Comparison of ENCODE assay signal across 23 cellular contexts in the genomic region with DNA sequence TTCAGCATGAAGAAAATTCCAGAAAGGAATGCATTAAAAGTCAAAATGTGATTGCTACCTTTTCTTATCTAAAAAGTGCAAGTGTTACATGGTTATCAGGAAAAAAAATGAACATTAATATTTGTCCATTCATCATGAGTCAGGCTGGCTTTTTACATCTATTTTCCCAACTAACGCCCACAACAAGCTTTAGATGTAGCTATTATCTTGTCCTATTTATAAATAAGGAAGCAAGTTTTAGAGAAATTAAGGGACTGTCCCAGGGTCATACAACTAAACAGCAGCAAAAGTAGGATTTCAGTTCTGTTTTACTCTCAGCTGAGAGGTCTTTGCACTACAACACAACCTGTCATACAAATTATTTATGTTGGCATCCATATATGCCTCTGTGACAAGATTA. TPM values are rescaled to one million over a fixed set of nuclear protein-coding genes. Genes with fewer than 3 reads are reported as not detected.
DNase-seq lines count a peak whose midpoint lies in the region; ATAC-seq, FAIRE-seq and TF ChIP-seq lines count a peak whose summit lies in the region.
"Had no signal": no experiment of that assay in that cellular context is flagged by ENCODE, and none has a peak within 500 bp of the region (broad histone marks: within the 10 kb centered on the region; RNA-seq: fewer than 3 reads in every experiment).

No MANE protein-coding gene starts in this region.

- no TSS peak for BruUV-seq in Caco-2 (replicated peaks; lab: Mats Ljungman, UMichigan)

- peak overlapping the region; percentile 46 for H3K27ac Mint-ChIP-seq in Caco-2 (ENCODE audit: unreplicated experiment)
- H3K27ac Mint-ChIP-seq: B cell; CD14-positive monocyte; T-helper 1 cell treated with Interleukin-12 subunit alpha and Interleukin-12 subunit beta and Interleukin-4 antibody, amounts not matched to agents 30 μg/mL and 1 μg/mL, for 36 hours had no signal

- no peaks in the 10 kb centered on the region for H3K9me3 Mint-ChIP-seq in Caco-2 (ENCODE audit: unreplicated experiment)
- H3K9me3 Mint-ChIP-seq: CD14-positive monocyte; T-helper 1 cell treated with Interleukin-12 subunit alpha and Interleukin-12 subunit beta and Interleukin-4 antibody, amounts not matched to agents 30 μg/mL and 1 μg/mL, for 36 hours had no signal

- H3K4me3 ChIP-seq in Caco-2 (ENCODE audit: low read depth, low read length) (no peak overlapping the region), smooth muscle cell (no peak overlapping the region)
- H3K4me3 ChIP-seq: GM12878, SJCRH30 had no signal

- intact Hi-C loops in Caco-2 (cut with micrococcal nuclease; ENCODE audit: unreplicated experiment), result no loop called here

- ATAC-seq in GM19351 (IDR thresholded peaks at IDR 0.05; ENCODE audit: unreplicated experiment) (peak; percentile 53), GM21447 (IDR thresholded peaks at IDR 0.05; ENCODE audit: unreplicated experiment) (no peak)
- ATAC-seq: GM12878, HepG2 had no signal

- H2AFZ ChIP-seq in smooth muscle cell (ENCODE audit: low read depth), result no peak overlapping the region

- no peak for DNase-seq in Caco-2
- no peak for DNase-seq in RCC 7860 (ENCODE audit: low spot score)
- DNase-seq in smooth muscle cell (lab: John Stamatoyannopoulos, UW; ENCODE audit: unreplicated experiment), result no peak
- no peak for DNase-seq in stimulated activated CD4-positive, alpha-beta T cell treated with anti-CD3 and anti-CD28 coated beads, Interleukin-15, amount 100 ng/mL, for 24 hours
- DNase-seq in foreskin melanocyte, result no peak
- DNase-seq in NCI-H187 treated with DMSO at 0.1 percent for 48 hours (lab: John Stamatoyannopoulos, UW), result no peak
- DNase-seq: DMS79, KBM-7, MM.1S, NCI-H1092, NCI-H1436, NCI-H1930, NCI-H510A, NCI-H748 treated with DMSO at 0.1 percent for 48 hours, SJCRH30 had no signal

- peak overlapping the region; percentile 78 for H3K27ac ChIP-seq in smooth muscle cell (ENCODE audit: low read depth)
- H3K27ac ChIP-seq: HL-60, SJCRH30 had no signal

- H3K9me3 ChIP-seq in Caco-2 (no peaks in the 10 kb centered on the region), smooth muscle cell (replicated peaks; ENCODE audit: low read depth) (no peaks in the 10 kb centered on the region)
- H3K9me3 ChIP-seq: SJCRH30 had no signal

- no peaks in the 10 kb centered on the region for H3K27me3 Mint-ChIP-seq in Caco-2 (ENCODE audit: insufficient read depth, unreplicated experiment)
- H3K27me3 Mint-ChIP-seq: B cell had no signal

- H3K9ac ChIP-seq in smooth muscle cell (ENCODE audit: low read depth), result no peak overlapping the region

- H3K36me3 ChIP-seq in Caco-2 (ENCODE audit: control insufficient read depth, insufficient read depth, low read length) (0 out of 2 replicates have a peak, but pooled peaks cover 3% of the 10 kb centered on the region), smooth muscle cell (ENCODE audit: low read depth) (no peaks in the 10 kb centered on the region)
- H3K36me3 ChIP-seq: SJCRH30 had no signal

- H3K4me1 Mint-ChIP-seq in Caco-2 (ENCODE audit: low read depth, unreplicated experiment), result peaks cover 54% of the 10 kb centered on the region
- H3K4me1 Mint-ChIP-seq: CD14-positive monocyte had no signal

- H3K36me3 Mint-ChIP-seq in Caco-2 (ENCODE audit: insufficient read depth, unreplicated experiment), result peaks cover 6% of the 10 kb centered on the region
- H3K36me3 Mint-ChIP-seq: CD14-positive monocyte had no signal

- TF ChIP-seq CTCF in Caco-2 (IDR thresholded peaks at IDR 0.05; ENCODE audit: insufficient read depth in 1 of 2, low read depth in 1 of 2, low read length in 1 of 2, severe bottlenecking in 1 of 2, unreplicated experiment in 1 of 2) (no peak), smooth muscle cell (IDR thresholded peaks at IDR 0.05; ENCODE audit: borderline replicate concordance, insufficient read depth, poor library complexity, severe bottlenecking) (no peak)

- 74% methylated on average over 1 of the region's 1 CpG for WGBS in smooth muscle cell (ENCODE audit: low lambda C conversion rate)

- H3K27me3 ChIP-seq in Caco-2 (replicated peaks; ENCODE audit: control insufficient read depth, insufficient read depth, low read length) (no peaks in the 10 kb centered on the region), smooth muscle cell (ENCODE audit: low read depth) (no peaks in the 10 kb centered on the region)
- H3K27me3 ChIP-seq: SJCRH30 had no signal

- no peak overlapping the region for H3K4me2 ChIP-seq in smooth muscle cell

- H4K20me1 ChIP-seq in smooth muscle cell (ENCODE audit: low read depth), result no peaks in the 10 kb centered on the region

- peak; percentile 12 for FAIRE-seq in RCC 7860 (lab: Jason Lieb, UNC)
- FAIRE-seq: GM12878, HepG2 had no signal

- H3K4me1 ChIP-seq in Caco-2 (peaks cover 72% of the 10 kb centered on the region), smooth muscle cell (ENCODE audit: low read depth) (peaks cover 11% of the 10 kb centered on the region)

- H3K4me3 Mint-ChIP-seq in Caco-2 (ENCODE audit: unreplicated experiment), result no peak overlapping the region
- H3K4me3 Mint-ChIP-seq: B cell; CD14-positive monocyte; T-helper 1 cell treated with Interleukin-12 subunit alpha and Interleukin-12 subunit beta and Interleukin-4 antibody, amounts not matched to agents 30 μg/mL and 1 μg/mL, for 36 hours had no signal

- CTCF ChIA-PET in Caco-2 (lab: Charles Lee), result no interaction called here

- no peaks in the 10 kb centered on the region for H3K79me2 ChIP-seq in smooth muscle cell (ENCODE audit: low read depth)

- POLR2A ChIA-PET in Caco-2 (lab: Charles Lee), result no interaction called here

- H3F3A ChIP-seq in smooth muscle cell (ENCODE audit: low read depth), result peaks cover 24% of the 10 kb centered on the region

RNA-seq across cellular contexts. Expression of a gene that starts 57.4 kb away (rescaled TPM):
- total RNA-seq in Caco-2 (2022) (168 and 169 TPM in 2 replicates), smooth muscle cell (67.6 and 69.4 TPM in 2 replicates)
- polyA plus RNA-seq in smooth muscle cell, result 49.0 and 52.7 TPM in 2 replicates
